Comparison of ENCODE assay signal across 8 cellular contexts in the genomic region with DNA sequence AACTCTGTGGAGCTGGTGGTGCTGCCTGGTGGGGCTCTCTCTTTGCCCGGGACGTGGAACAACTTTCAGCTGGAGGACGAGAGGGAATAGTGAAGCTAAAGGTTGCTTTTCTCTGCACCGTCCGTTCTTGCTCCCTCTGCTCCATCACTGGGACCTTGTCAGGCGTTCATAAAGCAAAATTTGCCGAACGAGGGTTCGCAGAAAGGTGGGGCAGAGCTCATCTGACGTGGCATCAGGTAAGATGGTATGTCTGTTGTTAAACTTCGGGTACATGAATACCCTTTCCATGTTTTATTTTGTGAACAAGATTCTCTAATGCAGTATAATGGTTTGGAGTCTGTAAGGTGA. TPM values are rescaled to one million over a fixed set of nuclear protein-coding genes. Genes with fewer than 3 reads are reported as not detected.
DNase-seq lines count a peak whose midpoint lies in the region; ATAC-seq, FAIRE-seq and TF ChIP-seq lines count a peak whose summit lies in the region.

No MANE protein-coding gene starts in this region.

- FAIRE-seq in endothelial cell of umbilical vein (lab: Jason Lieb, UNC), result no peak

- peak; percentile 1 for ATAC-seq in GM19372 (IDR thresholded peaks at IDR 0.05; ENCODE audit: low read depth, unreplicated experiment)

- H3F3A ChIP-seq in neural cell (ENCODE audit: insufficient read depth, low read length, poor library complexity, severe bottlenecking), result no peaks in the 10 kb centered on the region

- TF ChIP-seq POLR2A in endothelial cell of umbilical vein (IDR thresholded peaks at IDR 0.05; ENCODE audit: low read depth, low read length), result no peak

- H2AFZ ChIP-seq in endothelial cell of umbilical vein (ENCODE audit: low read depth, low read length) (peak overlapping the region; percentile 86), neural cell (ENCODE audit: low read depth, low read length) (peak overlapping the region; percentile 84)

- TF ChIP-seq CTCF in endothelial cell of umbilical vein (IDR thresholded peaks at IDR 0.05; ENCODE audit: extremely low read depth in 1 of 2, insufficient read depth in 1 of 2, low read depth in 1 of 2, low read length in 2 of 2) (no peak), neural cell (IDR thresholded peaks at IDR 0.05; ENCODE audit: poor library complexity, severe bottlenecking) (no peak)

- peak overlapping the region; percentile 89 for H3K4me2 ChIP-seq in endothelial cell of umbilical vein (ENCODE audit: insufficient read depth, low read length)
- peak overlapping the region; percentile 82 for H3K4me2 ChIP-seq in neural cell (ENCODE audit: low read length)

- H3K27ac ChIP-seq in endothelial cell of umbilical vein (ENCODE audit: insufficient read depth, low read depth, low read length), result no peak overlapping the region
- peak overlapping the region; percentile 79 for H3K27ac ChIP-seq in neural cell (ENCODE audit: low read length)

- no TSS peak for BruUV-seq in endothelial cell of umbilical vein (replicated peaks; lab: Mats Ljungman, UMichigan)

- no peaks in the 10 kb centered on the region for H3K9me1 ChIP-seq in endothelial cell of umbilical vein (replicated peaks; ENCODE audit: control insufficient read depth, extremely low read depth, insufficient read depth, low read length)

- no peak for TF ChIP-seq EP300 in neural cell (conservative IDR thresholded peaks at IDR 0.05; ENCODE audit: poor library complexity, severe bottlenecking)

- no peaks in the 10 kb centered on the region for H3K36me3 ChIP-seq in endothelial cell of umbilical vein (ENCODE audit: control insufficient read depth in 2 of 2, extremely low read depth in 1 of 2, insufficient read depth in 2 of 2, low read length in 2 of 2)
- no peaks in the 10 kb centered on the region for H3K36me3 ChIP-seq in neural cell (ENCODE audit: insufficient read depth, low read length)

- H3K9me3 ChIP-seq in endothelial cell of umbilical vein (replicated peaks; ENCODE audit: control insufficient read depth, insufficient read depth, low read length), result no peaks in the 10 kb centered on the region
- no peaks in the 10 kb centered on the region for H3K9me3 ChIP-seq in neural cell (ENCODE audit: low read length)

- no peaks in the 10 kb centered on the region for H3K9me2 ChIP-seq in neural cell (ENCODE audit: insufficient read depth, low read length)

- H4K20me1 ChIP-seq in endothelial cell of umbilical vein (replicated peaks; ENCODE audit: control insufficient read depth, extremely low read depth, insufficient read depth, low read length) (no peaks in the 10 kb centered on the region), neural cell (ENCODE audit: insufficient read depth) (no peaks in the 10 kb centered on the region)

- CTCF ChIA-PET in endothelial cell of umbilical vein (lab: Charles Lee), result interaction anchor here (0.8 to 1.0 kb wide), 2 partner anchors 20 to 21 kb away, joined by 3 to 4 read pairs; no protein-coding TSS in a partner anchor

- intact Hi-C loops in endothelial cell of umbilical vein (cut with micrococcal nuclease), result loop anchor here (1.0 to 2.0 kb wide), 2 partner anchors 20 to 595 kb away; a partner anchor contains a TSS

- POLR2A ChIA-PET in endothelial cell of umbilical vein (lab: Charles Lee), result no interaction called here

- H3K9ac ChIP-seq in endothelial cell of umbilical vein (replicated peaks; ENCODE audit: extremely low read depth, insufficient read depth, low read length) (peak overlapping the region; percentile 19), neural cell (ENCODE audit: low read length) (peak overlapping the region; percentile 73)

- dilution Hi-C loops in endothelial cell of umbilical vein (cut with MboI; ENCODE audit: extremely low pct_ligation_motif_present, low sequenced_read_pairs), result no loop called here

- H3K4me3 ChIP-seq in endothelial cell of umbilical vein (replicated peaks in 1 of 3; ENCODE audit: insufficient read depth in 1 of 3, low read depth in 1 of 3, low read length in 3 of 3) (peak overlapping the region; percentile 48 to 85 (median 71)), neural cell (ENCODE audit: low read length) (peak overlapping the region; percentile 85)

- H3K79me2 ChIP-seq in endothelial cell of umbilical vein (ENCODE audit: control insufficient read depth, insufficient read depth, low read length) (no peaks in the 10 kb centered on the region), neural cell (replicated peaks; ENCODE audit: insufficient read depth, low read length) (peaks cover 18% of the 10 kb centered on the region)

- H3K4me1 ChIP-seq in endothelial cell of umbilical vein (ENCODE audit: control insufficient read depth, extremely low read depth, insufficient read depth, low read length), result peaks cover 8% of the 10 kb centered on the region

- DNase-seq in RPMI7951 (ENCODE audit: low read depth) (peak; percentile 5), endothelial cell of umbilical vein (ENCODE audit: low read depth, low spot score) (no peak), NCI-H2196 treated with DMSO at 0.1 percent for 48 hours (lab: John Stamatoyannopoulos, UW; ENCODE audit: unreplicated experiment) (no peak), HuH-7 (ENCODE audit: low spot score) (no peak), NCI-H774 (lab: John Stamatoyannopoulos, UW) (no peak)
- no peak for DNase-seq in effector CD4-positive, alpha-beta T cell

- no peak for TF ChIP-seq RAD21 in neural cell (conservative IDR thresholded peaks at IDR 0.05)

- no peaks in the 10 kb centered on the region for H3K27me3 ChIP-seq in endothelial cell of umbilical vein (ENCODE audit: control insufficient read depth in 2 of 2, insufficient read depth in 2 of 2, low read length in 2 of 2)
- no peaks in the 10 kb centered on the region for H3K27me3 ChIP-seq in neural cell (ENCODE audit: insufficient read depth, low read depth, low read length)

TF ChIP-seq in endothelial cell of umbilical vein, 7 proteins besides CTCF, POLR2A, EP300 and RAD21:
- TF ChIP-seq GATA2 (IDR thresholded peaks at IDR 0.05; ENCODE audit: insufficient read depth, insufficient read length, low read depth, low read length) (no peak), EZH2 (IDR thresholded peaks at IDR 0.05; ENCODE audit: borderline replicate concordance, low read depth, low read length, severe bottlenecking) (no peak), POLR2AphosphoS5 (IDR thresholded peaks at IDR 0.05; ENCODE audit: insufficient read depth, low read depth, low read length) (no peak), JUN (IDR thresholded peaks at IDR 0.05; ENCODE audit: borderline replicate concordance, insufficient read depth, insufficient read length, low read depth) (no peak), FOS (IDR thresholded peaks at IDR 0.05; ENCODE audit: borderline replicate concordance, insufficient read depth, low read length) (no peak), MYC (IDR thresholded peaks at IDR 0.05; ENCODE audit: low read depth, low read length) (no peak)
- TF ChIP-seq, protein P1, sequence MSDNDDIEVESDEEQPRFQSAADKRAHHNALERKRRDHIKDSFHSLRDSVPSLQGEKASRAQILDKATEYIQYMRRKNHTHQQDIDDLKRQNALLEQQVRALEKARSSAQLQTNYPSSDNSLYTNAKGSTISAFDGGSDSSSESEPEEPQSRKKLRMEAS (IDR thresholded peaks at IDR 0.05; ENCODE audit: insufficient read depth, insufficient read length), result no peak

TF ChIP-seq in neural cell, 6 proteins besides CTCF, POLR2A, EP300 and RAD21 (continues in another document):
- TF ChIP-seq EZH2 (IDR thresholded peaks at IDR 0.05; ENCODE audit: borderline replicate concordance, insufficient read depth, low read length, poor library complexity, severe bottlenecking) (no peak), TAF1 (IDR thresholded peaks at IDR 0.05; ENCODE audit: low read depth) (no peak), POLR2AphosphoS5 (IDR thresholded peaks at IDR 0.05) (no peak), MXI1 (conservative IDR thresholded peaks at IDR 0.05; ENCODE audit: poor library complexity, severe bottlenecking) (no peak), SMC3 (conservative IDR thresholded peaks at IDR 0.05; ENCODE audit: poor library complexity) (no peak)

RNA-seq across cellular contexts. Expression of a gene that starts 0.4 kb away (rescaled TPM):
- total RNA-seq in RPMI7951 (2014; rRNA removed; shearing (Covaris generic)), result 15.9 and 16.1 TPM in 2 replicates
- 14.1 and 17.4 TPM in 2 replicates for total RNA-seq in endothelial cell of umbilical vein
- polyA plus RNA-seq in endothelial cell of umbilical vein, result 5.0 and 5.7 TPM in 2 replicates
- 6.3 and 6.7 TPM in 2 replicates for polyA plus RNA-seq in endothelial cell of umbilical vein (2011; cell fraction: cytosol; rRNA removed)
- 12.8 and 13.5 TPM in 2 replicates for polyA plus RNA-seq in endothelial cell of umbilical vein (2011; cell fraction: nucleus; rRNA removed)
- polyA plus RNA-seq in endothelial cell of umbilical vein (2012), result 6.9 and 7.1 TPM in 2 replicates
- polyA minus RNA-seq in endothelial cell of umbilical vein, result 31.6 and 31.9 TPM in 2 replicates
- 8.4 TPM for polyA minus RNA-seq in endothelial cell of umbilical vein (2011; cell fraction: cytosol; rRNA and poly(A)+ RNA removed)
- 70.8 and 79.2 TPM in 2 replicates for polyA minus RNA-seq in endothelial cell of umbilical vein (2011; cell fraction: nucleus; rRNA and poly(A)+ RNA removed)
- polyA plus RNA-seq in neural cell, result 8.4 and 9.8 TPM in 2 replicates
- polyA minus RNA-seq in neural cell, result 56.7 and 57.3 TPM in 2 replicates

RNA-seq across cellular contexts. Expression of a gene that starts 20.6 kb away (rescaled TPM):
- total RNA-seq in RPMI7951 (2014; rRNA removed; shearing (Covaris generic)), result 20.7 and 23.9 TPM in 2 replicates
- 18.5 and 20.9 TPM in 2 replicates for total RNA-seq in endothelial cell of umbilical vein
- 15.1 and 16.0 TPM in 2 replicates for polyA plus RNA-seq in endothelial cell of umbilical vein
- polyA plus RNA-seq in endothelial cell of umbilical vein (2011; cell fraction: cytosol; rRNA removed), result 19.3 and 21.7 TPM in 2 replicates
- polyA plus RNA-seq in endothelial cell of umbilical vein (2011; cell fraction: nucleus; rRNA removed), result 22.8 and 31.2 TPM in 2 replicates
- polyA plus RNA-seq in endothelial cell of umbilical vein (2012), result 19.2 and 22.2 TPM in 2 replicates
- 12.9 and 17.1 TPM in 2 replicates for polyA minus RNA-seq in endothelial cell of umbilical vein
- polyA minus RNA-seq in endothelial cell of umbilical vein (2011; cell fraction: cytosol; rRNA and poly(A)+ RNA removed), result 16.8 TPM
- 15.9 and 20.0 TPM in 2 replicates for polyA minus RNA-seq in endothelial cell of umbilical vein (2011; cell fraction: nucleus; rRNA and poly(A)+ RNA removed)
- 19.7 and 36.9 TPM in 2 replicates for polyA plus RNA-seq in neural cell
- polyA minus RNA-seq in neural cell, result 10.1 and 10.5 TPM in 2 replicates
